Comparison of ENCODE assay signal across 8 cellular contexts in the genomic region with DNA sequence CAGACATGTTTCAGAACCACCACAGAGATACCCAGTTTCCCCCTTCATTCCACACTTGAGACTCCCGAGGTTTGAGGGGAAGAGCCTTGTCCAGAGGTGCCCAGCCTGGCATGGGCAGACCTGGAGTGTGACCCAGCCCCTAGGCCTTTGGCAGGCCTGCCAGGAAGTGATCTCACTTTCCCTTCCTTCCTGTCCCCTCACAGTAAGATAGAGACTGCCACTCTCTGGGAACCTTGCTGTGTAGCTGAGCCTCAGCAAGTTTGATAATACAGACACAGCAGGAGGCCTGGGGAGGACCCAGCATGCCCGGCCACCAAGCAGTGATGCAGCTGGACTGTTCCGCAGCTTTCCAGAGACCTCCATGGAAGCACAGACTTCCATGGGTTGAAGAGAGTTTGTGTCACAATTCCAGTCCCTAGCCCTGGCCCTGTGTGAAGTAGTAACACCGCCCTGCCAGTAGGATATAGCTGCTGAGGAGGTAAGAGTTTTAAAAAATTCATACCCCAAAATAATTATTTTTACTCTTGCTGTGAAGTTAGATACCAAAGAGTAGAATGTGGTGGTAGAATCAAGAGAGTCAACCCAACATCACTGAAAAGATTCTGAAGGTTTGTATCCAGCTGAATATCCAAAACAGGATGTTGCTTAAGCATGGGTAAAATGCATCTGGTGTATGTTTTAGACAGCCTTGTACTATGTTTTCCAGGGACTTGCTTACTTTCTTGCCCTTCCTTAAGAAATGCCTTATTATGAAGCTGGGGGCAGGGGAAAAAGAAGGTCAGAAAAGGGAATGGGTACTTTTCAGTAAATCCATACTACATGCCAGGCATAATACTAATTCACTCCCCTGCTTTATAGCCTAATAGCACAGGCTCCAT. TPM values are rescaled to one million over a fixed set of nuclear protein-coding genes. Genes with fewer than 3 reads are reported as not detected.
DNase-seq lines count a peak whose midpoint lies in the region; ATAC-seq and TF ChIP-seq lines count a peak whose summit lies in the region.

No MANE protein-coding gene starts in this region.

- H3K36me3 ChIP-seq in adrenal gland (replicated peaks in 1 of 2) (no peaks in the 10 kb centered on the region), lung (ENCODE audit: control insufficient read depth in 2 of 2, insufficient read depth in 2 of 2, low read length in 2 of 2) (no peaks in the 10 kb centered on the region)

- TF ChIP-seq CTCF in adrenal gland (IDR thresholded peaks at IDR 0.05) (no peak), lung (IDR thresholded peaks at IDR 0.05; ENCODE audit: control extremely low read depth, extremely low read depth) (no peak)

- no peaks in the 10 kb centered on the region for H3K9me3 ChIP-seq in adrenal gland (replicated peaks in 1 of 3)
- no peaks in the 10 kb centered on the region for H3K9me3 ChIP-seq in lung (ENCODE audit: control insufficient read depth in 2 of 2, insufficient read depth in 1 of 2, low read length in 1 of 2)

- H3K27me3 ChIP-seq in adrenal gland (no peaks in the 10 kb centered on the region), lung (ENCODE audit: control insufficient read depth, insufficient read depth) (no peaks in the 10 kb centered on the region)

- DNase-seq in adrenal gland: peak in 6 of 7 donors; percentile 39 to 66 (median 50)
- no peak for DNase-seq in lung (ENCODE audit: low spot score)
- DNase-seq in iPS-NIHi11 (ENCODE audit: low spot score): no peak
- DNase-seq in stimulated activated CD4-positive, alpha-beta T cell treated with anti-CD3 and anti-CD28 coated beads, Interleukin-12 subunit alpha, Interleukin-12 subunit beta, amount 100 ng/mL, for 4 hours: no peak
- no peak for DNase-seq in NCI-H524 treated with DMSO at 0.1 percent for 48 hours (lab: John Stamatoyannopoulos, UW)

- H3K4me3 ChIP-seq in adrenal gland (peak overlapping the region in 1 of 4 donors; percentile 15), lung (no peak overlapping the region)

- H3K4me1 ChIP-seq in adrenal gland (replicated peaks in 1 of 2) (peaks cover 51 to 81% of the 10 kb centered on the region in 2 donors), lung (ENCODE audit: control insufficient read depth in 2 of 2, insufficient read depth in 2 of 2, low read length in 2 of 2) (peaks cover 46 to 68% of the 10 kb centered on the region in 2 donors)

- ATAC-seq in HG03442 (IDR thresholded peaks at IDR 0.05; ENCODE audit: unreplicated experiment) (peak; percentile 44), lung (ENCODE audit: insufficient read depth, low FRiP score) (no peak), HG02884 (IDR thresholded peaks at IDR 0.05; ENCODE audit: unreplicated experiment) (no peak)

- H3K27ac ChIP-seq in adrenal gland (peak overlapping the region in 4 of 5 donors; percentile 2 to 93 (median 89)), lung (ENCODE audit: low read depth in 1 of 2, low read length in 1 of 2) (peak overlapping the region; percentile 73 to 89)

- 62 to 68% (median 65%) methylated on average over 3 to 4 of the region's 4 CpGs for WGBS in adrenal gland, 4 donors
- WGBS in lung, 2 donors: 47% methylated on average over 4 of the region's 4 CpGs

- intact Hi-C loops in adrenal gland (cut with DNase I): no loop called here

- TF ChIP-seq POLR2A in GM10847 (IDR thresholded peaks at IDR 0.05; ENCODE audit: extremely low read depth, insufficient read length) (peak; percentile 16), adrenal gland (IDR thresholded peaks at IDR 0.05) (no peak)

RNA-seq across cellular contexts. Expression of gene PKIG, which starts 16.3 kb away (rescaled TPM):
- total RNA-seq in adrenal gland (100 to 1,000 TPM in 6 of 8 donors, 10 to 100 TPM in 2; 56.1 to 225 (median 149) TPM), lung (10 to 100 TPM; 45.7 to 62.7 TPM)
- polyA plus RNA-seq in adrenal gland (100 to 1,000 TPM in 1 of 3 donors, 10 to 100 TPM in 2; 43.9 to 114 (median 98.0) TPM), lung (10 to 100 TPM; 63.2 to 67.8 TPM)

RNA-seq across cellular contexts. Expression of gene ADA, which starts 52.8 kb away (rescaled TPM):
- total RNA-seq in adrenal gland (10 to 100 TPM in 5 of 8 donors, 1 to 10 TPM in 3; 6.6 to 16.4 (median 11.9) TPM), lung (1 to 10 TPM; 6.2 to 9.8 TPM)
- polyA plus RNA-seq in adrenal gland (10 to 100 TPM in 1 of 3 donors, 1 to 10 TPM in 2; 3.4 to 10.4 (median 9.6) TPM), lung (10 to 100 TPM in 1 of 2 donors, 1 to 10 TPM in 1; 4.2 to 55.2 TPM)

Comparison
In these comparisons a context has a peak if more than half of its experiments do, and no peak if none do; other contexts are left out.
1. DNase-seq: peak in adrenal gland (6 of 7); none in lung (single experiment), iPS-NIHi11 (single experiment), stimulated activated CD4-positive, alpha-beta T cell treated with anti-CD3 and anti-CD28 coated beads, Interleukin-12 subunit alpha, Interleukin-12 subunit beta, amount 100 ng/mL, for 4 hours (single experiment) and NCI-H524 treated with DMSO at 0.1 percent for 48 hours (single experiment).